16 cellular contexts compared by ENCODE assay signal in the genomic region with DNA sequence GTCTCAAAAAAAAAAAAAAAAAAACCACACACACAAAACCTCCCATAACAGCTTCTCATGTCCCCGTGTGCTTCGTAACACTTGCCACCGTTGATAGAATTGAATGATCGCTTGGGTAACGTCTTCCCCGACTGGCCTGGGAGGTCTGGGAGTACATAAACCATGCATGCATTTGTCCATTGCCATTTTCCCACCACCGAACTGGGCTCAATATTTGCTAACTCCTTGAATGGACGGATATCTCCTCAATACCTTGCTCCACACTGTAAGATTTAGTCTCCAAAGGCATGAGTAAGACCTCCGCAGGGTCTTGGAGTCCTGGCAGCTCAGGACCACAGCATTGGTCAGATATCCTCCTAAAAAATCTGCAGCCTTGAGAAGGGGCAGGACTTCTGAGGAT. TPM values are rescaled to one million over a fixed set of nuclear protein-coding genes. Genes with fewer than 3 reads are reported as not detected.
DNase-seq lines count a peak whose midpoint lies in the region; ATAC-seq and TF ChIP-seq lines count a peak whose summit lies in the region.
"Had no signal": no experiment of that assay in that cellular context is flagged by ENCODE, and none has a peak within 500 bp of the region (broad histone marks: within the 10 kb centered on the region; RNA-seq: fewer than 3 reads in every experiment).

No MANE protein-coding gene starts in this region.

- no peak for DNase-seq in activated CD8-positive, alpha-beta T cell treated with anti-CD3 and anti-CD28 coated beads, Interleukin-2, amount 10 ng/mL, durations not matched to agents 7 days and 5 days
- no peak for DNase-seq in activated CD8-positive, alpha-beta T cell treated with anti-CD3 and anti-CD28 coated beads for 36 hours
- no peak for DNase-seq in activated T-helper 1 cell treated with anti-CD3 and anti-CD28 coated beads, Interleukin-12 subunit alpha, Interleukin-12 subunit beta, Interleukin-2, Interleukin-4 antibody, amounts not matched to agents 30 ng/mL and 10 ng/mL and 1 ng/mL, durations not matched to agents 14 hours and 24 hours and 36 hours (ENCODE audit: low spot score)
- DNase-seq in transverse colon (peak; percentile 3), NCI-H1694 (lab: John Stamatoyannopoulos, UW) (no peak), NCI-H345 (lab: John Stamatoyannopoulos, UW) (no peak)
- no peak for DNase-seq in activated T-cell treated with anti-CD3 and anti-CD28 coated beads, Interleukin-2, amount 50 U/mL, for 48 hours
- DNase-seq: GF-D8, GM23248, NCI-H2029, NCI-H2171, NCI-H446 treated with DMSO at 0.1 percent for 48 hours, NCI-H774, PC-3 had no signal

- H3K4me1 Mint-ChIP-seq in activated CD8-positive, alpha-beta T cell treated with anti-CD3 and anti-CD28 coated beads, Interleukin-2, amount 10 ng/mL, durations not matched to agents 7 days and 5 days (ENCODE audit: low read depth): peaks cover 32% of the 10 kb centered on the region
- peaks cover under 1% of the 10 kb centered on the region for H3K4me1 Mint-ChIP-seq in activated CD8-positive, alpha-beta T cell treated with anti-CD3 and anti-CD28 coated beads for 36 hours (ENCODE audit: low read depth)
- H3K4me1 Mint-ChIP-seq in activated T-helper 1 cell treated with anti-CD3 and anti-CD28 coated beads, Interleukin-12 subunit alpha, Interleukin-12 subunit beta, Interleukin-2, Interleukin-4 antibody, amounts not matched to agents 30 ng/mL and 10 ng/mL and 1 ng/mL, durations not matched to agents 14 hours and 24 hours and 36 hours (ENCODE audit: low read depth): peaks cover 35% of the 10 kb centered on the region
- peaks cover 10% of the 10 kb centered on the region for H3K4me1 Mint-ChIP-seq in nephron

- H3K36me3 Mint-ChIP-seq in activated CD8-positive, alpha-beta T cell treated with anti-CD3 and anti-CD28 coated beads, Interleukin-2, amount 10 ng/mL, durations not matched to agents 7 days and 5 days (ENCODE audit: low read depth): no peaks in the 10 kb centered on the region
- no peaks in the 10 kb centered on the region for H3K36me3 Mint-ChIP-seq in activated CD8-positive, alpha-beta T cell treated with anti-CD3 and anti-CD28 coated beads for 36 hours (ENCODE audit: low read depth)
- H3K36me3 Mint-ChIP-seq in activated T-helper 1 cell treated with anti-CD3 and anti-CD28 coated beads, Interleukin-12 subunit alpha, Interleukin-12 subunit beta, Interleukin-2, Interleukin-4 antibody, amounts not matched to agents 30 ng/mL and 10 ng/mL and 1 ng/mL, durations not matched to agents 14 hours and 24 hours and 36 hours (ENCODE audit: low read depth): peaks cover 11% of the 10 kb centered on the region
- no peaks in the 10 kb centered on the region for H3K36me3 Mint-ChIP-seq in nephron (ENCODE audit: low read depth)

- no peak overlapping the region for H3K4me3 ChIP-seq in transverse colon
- H3K4me3 ChIP-seq: GM23248 had no signal

- WGBS in transverse colon (ENCODE audit: low coverage in 1 of 2), 2 donors: 90 to 100% methylated on average over 3 to 9 of the region's 9 CpGs

- H3K27ac Mint-ChIP-seq in activated CD8-positive, alpha-beta T cell treated with anti-CD3 and anti-CD28 coated beads, Interleukin-2, amount 10 ng/mL, durations not matched to agents 7 days and 5 days: peak overlapping the region; percentile 11
- H3K27ac Mint-ChIP-seq in activated CD8-positive, alpha-beta T cell treated with anti-CD3 and anti-CD28 coated beads for 36 hours: no peak overlapping the region
- no peak overlapping the region for H3K27ac Mint-ChIP-seq in activated T-helper 1 cell treated with anti-CD3 and anti-CD28 coated beads, Interleukin-12 subunit alpha, Interleukin-12 subunit beta, Interleukin-2, Interleukin-4 antibody, amounts not matched to agents 30 ng/mL and 10 ng/mL and 1 ng/mL, durations not matched to agents 14 hours and 24 hours and 36 hours
- peak overlapping the region in 1 of 3 experiments; percentile 19 for H3K27ac Mint-ChIP-seq in nephron

- TF ChIP-seq EP300 in transverse colon (IDR thresholded peaks at IDR 0.05; ENCODE audit: low read depth): no peak

- POLR2A ChIA-PET in activated CD8-positive, alpha-beta T cell treated with anti-CD3 and anti-CD28 coated beads, Interleukin-2, amount 10 ng/mL, durations not matched to agents 7 days and 5 days (lab: Charles Lee): no interaction called here
- POLR2A ChIA-PET in activated CD8-positive, alpha-beta T cell treated with anti-CD3 and anti-CD28 coated beads for 36 hours (lab: Charles Lee): no interaction called here

- H3K9me3 ChIP-seq in transverse colon: no peaks in the 10 kb centered on the region

- H3K4me1 ChIP-seq in transverse colon: peaks cover 7 to 17% (median 16%) of the 10 kb centered on the region in 4 donors

- no peak for TF ChIP-seq CTCF in activated CD8-positive, alpha-beta T cell treated with anti-CD3 and anti-CD28 coated beads for 36 hours (IDR thresholded peaks at IDR 0.05)
- TF ChIP-seq CTCF in nephron (IDR thresholded peaks at IDR 0.05; ENCODE audit: unreplicated experiment in 3 of 3) (no peak), transverse colon (IDR thresholded peaks at IDR 0.05) (no peak)

- no peak for TF ChIP-seq POLR2A in transverse colon (IDR thresholded peaks at IDR 0.05)

- no peaks in the 10 kb centered on the region for H3K36me3 ChIP-seq in transverse colon

- in situ Hi-C loops in transverse colon (cut with MboI; ENCODE audit: low pct_ligation_motif_present in 1 of 4, low pct_unique_long_range_greater_than_20kb in 1 of 4, low sequenced_read_pairs in 3 of 4): no loop called here

- intact Hi-C loops in activated CD8-positive, alpha-beta T cell treated with anti-CD3 and anti-CD28 coated beads for 36 hours (cut with micrococcal nuclease): loop anchor here (10.0 kb wide), 1 partner anchor 166 kb away; the partner anchor contains the start of gene IL3
- intact Hi-C loops in activated T-helper 1 cell treated with anti-CD3 and anti-CD28 coated beads, Interleukin-12 subunit alpha, Interleukin-12 subunit beta, Interleukin-2, Interleukin-4 antibody, amounts not matched to agents 30 ng/mL and 10 ng/mL and 1 ng/mL, durations not matched to agents 14 hours and 24 hours and 36 hours (cut with micrococcal nuclease): no loop called here
- intact Hi-C loops in transverse colon (cut with DNase I; ENCODE audit: low total_unique reads): loop anchor here (10.0 kb wide), 1 partner anchor 64 kb away; the partner anchor contains the start of gene SLC22A4

- no peak overlapping the region for H3K27ac ChIP-seq in transverse colon
- H3K27ac ChIP-seq: C4-2B, GM23248 had no signal

- no peak for ATAC-seq in activated CD8-positive, alpha-beta T cell treated with anti-CD3 and anti-CD28 coated beads, Interleukin-2, amount 10 ng/mL, durations not matched to agents 7 days and 5 days
- ATAC-seq in activated CD8-positive, alpha-beta T cell treated with anti-CD3 and anti-CD28 coated beads for 36 hours: no peak
- ATAC-seq: PC-3 had no signal

- H3K4me3 Mint-ChIP-seq in activated CD8-positive, alpha-beta T cell treated with anti-CD3 and anti-CD28 coated beads, Interleukin-2, amount 10 ng/mL, durations not matched to agents 7 days and 5 days: no peak overlapping the region
- H3K4me3 Mint-ChIP-seq in activated CD8-positive, alpha-beta T cell treated with anti-CD3 and anti-CD28 coated beads for 36 hours: no peak overlapping the region
- peak overlapping the region; percentile 38 for H3K4me3 Mint-ChIP-seq in activated T-helper 1 cell treated with anti-CD3 and anti-CD28 coated beads, Interleukin-12 subunit alpha, Interleukin-12 subunit beta, Interleukin-2, Interleukin-4 antibody, amounts not matched to agents 30 ng/mL and 10 ng/mL and 1 ng/mL, durations not matched to agents 14 hours and 24 hours and 36 hours
- H3K4me3 Mint-ChIP-seq in nephron: peak overlapping the region in 2 of 3 experiments; percentile 28 to 55

- no peaks in the 10 kb centered on the region for H3K27me3 ChIP-seq in transverse colon

- CTCF ChIA-PET in activated CD8-positive, alpha-beta T cell treated with anti-CD3 and anti-CD28 coated beads, Interleukin-2, amount 10 ng/mL, durations not matched to agents 7 days and 5 days (lab: Charles Lee): no interaction called here
- CTCF ChIA-PET in activated CD8-positive, alpha-beta T cell treated with anti-CD3 and anti-CD28 coated beads for 36 hours (lab: Charles Lee): interaction anchor here (1.2 to 1.3 kb wide), 2 partner anchors 41 to 167 kb away, joined by 3 to 4 read pairs; no protein-coding TSS in a partner anchor

- no peaks in the 10 kb centered on the region for H3K9me3 Mint-ChIP-seq in activated CD8-positive, alpha-beta T cell treated with anti-CD3 and anti-CD28 coated beads, Interleukin-2, amount 10 ng/mL, durations not matched to agents 7 days and 5 days (ENCODE audit: insufficient read depth)
- H3K9me3 Mint-ChIP-seq in activated CD8-positive, alpha-beta T cell treated with anti-CD3 and anti-CD28 coated beads for 36 hours: no peaks in the 10 kb centered on the region
- H3K9me3 Mint-ChIP-seq in activated T-helper 1 cell treated with anti-CD3 and anti-CD28 coated beads, Interleukin-12 subunit alpha, Interleukin-12 subunit beta, Interleukin-2, Interleukin-4 antibody, amounts not matched to agents 30 ng/mL and 10 ng/mL and 1 ng/mL, durations not matched to agents 14 hours and 24 hours and 36 hours: no peaks in the 10 kb centered on the region
- H3K9me3 Mint-ChIP-seq in nephron: no peaks in the 10 kb centered on the region

- H3K27me3 Mint-ChIP-seq in activated CD8-positive, alpha-beta T cell treated with anti-CD3 and anti-CD28 coated beads, Interleukin-2, amount 10 ng/mL, durations not matched to agents 7 days and 5 days (ENCODE audit: low read depth): peaks cover 21% of the 10 kb centered on the region
- peaks cover 25% of the 10 kb centered on the region for H3K27me3 Mint-ChIP-seq in activated CD8-positive, alpha-beta T cell treated with anti-CD3 and anti-CD28 coated beads for 36 hours
- H3K27me3 Mint-ChIP-seq in activated T-helper 1 cell treated with anti-CD3 and anti-CD28 coated beads, Interleukin-12 subunit alpha, Interleukin-12 subunit beta, Interleukin-2, Interleukin-4 antibody, amounts not matched to agents 30 ng/mL and 10 ng/mL and 1 ng/mL, durations not matched to agents 14 hours and 24 hours and 36 hours (ENCODE audit: insufficient read depth): peaks cover 14% of the 10 kb centered on the region
- H3K27me3 Mint-ChIP-seq in nephron (ENCODE audit: low read depth): peaks cover 16% of the 10 kb centered on the region

RNA-seq across cellular contexts. Expression of gene P4HA2, which starts 3.2 kb away (rescaled TPM):
- total RNA-seq in activated CD8-positive, alpha-beta T cell treated with anti-CD3 and anti-CD28 coated beads, Interleukin-2, amount 10 ng/mL, durations not matched to agents 7 days and 5 days: 10 to 100 TPM; 11.4 to 13.5 TPM
- 10 to 100 TPM; 17.3 to 18.6 TPM for total RNA-seq in activated CD8-positive, alpha-beta T cell treated with anti-CD3 and anti-CD28 coated beads for 36 hours
- 48.7 and 49.4 TPM in 2 replicates for total RNA-seq in activated T-helper 1 cell treated with anti-CD3 and anti-CD28 coated beads, Interleukin-12 subunit alpha, Interleukin-12 subunit beta, Interleukin-2, Interleukin-4 antibody, amounts not matched to agents 30 ng/mL and 10 ng/mL and 1 ng/mL, durations not matched to agents 14 hours and 24 hours and 36 hours
- 10 to 100 TPM; 22.1 to 53.5 (median 32.7) TPM for total RNA-seq in transverse colon

RNA-seq across cellular contexts. Expression of gene PDLIM4, which starts 26.6 kb away (rescaled TPM):
- not detected for total RNA-seq in activated CD8-positive, alpha-beta T cell treated with anti-CD3 and anti-CD28 coated beads, Interleukin-2, amount 10 ng/mL, durations not matched to agents 7 days and 5 days
- total RNA-seq in activated CD8-positive, alpha-beta T cell treated with anti-CD3 and anti-CD28 coated beads for 36 hours: not detected
- 1.4 and 2.0 TPM in 2 replicates for total RNA-seq in activated T-helper 1 cell treated with anti-CD3 and anti-CD28 coated beads, Interleukin-12 subunit alpha, Interleukin-12 subunit beta, Interleukin-2, Interleukin-4 antibody, amounts not matched to agents 30 ng/mL and 10 ng/mL and 1 ng/mL, durations not matched to agents 14 hours and 24 hours and 36 hours
- 10 to 100 TPM in 3 of 4 donors, 1 to 10 TPM in 1; 9.7 to 43.4 (median 19.7) TPM for total RNA-seq in transverse colon

Comparison
In these comparisons a context has a peak if more than half of its experiments do, and no peak if none do; other contexts are left out.
1. H3K4me3 Mint-ChIP-seq: peak in activated T-helper 1 cell treated with anti-CD3 and anti-CD28 coated beads, Interleukin-12 subunit alpha, Interleukin-12 subunit beta, Interleukin-2, Interleukin-4 antibody, amounts not matched to agents 30 ng/mL and 10 ng/mL and 1 ng/mL, durations not matched to agents 14 hours and 24 hours and 36 hours (single experiment) and nephron (2 of 3); none in activated CD8-positive, alpha-beta T cell treated with anti-CD3 and anti-CD28 coated beads, Interleukin-2, amount 10 ng/mL, durations not matched to agents 7 days and 5 days (single experiment) and activated CD8-positive, alpha-beta T cell treated with anti-CD3 and anti-CD28 coated beads for 36 hours (single experiment).